1 cellular context compared by ENCODE assay signal in the genomic region with DNA sequence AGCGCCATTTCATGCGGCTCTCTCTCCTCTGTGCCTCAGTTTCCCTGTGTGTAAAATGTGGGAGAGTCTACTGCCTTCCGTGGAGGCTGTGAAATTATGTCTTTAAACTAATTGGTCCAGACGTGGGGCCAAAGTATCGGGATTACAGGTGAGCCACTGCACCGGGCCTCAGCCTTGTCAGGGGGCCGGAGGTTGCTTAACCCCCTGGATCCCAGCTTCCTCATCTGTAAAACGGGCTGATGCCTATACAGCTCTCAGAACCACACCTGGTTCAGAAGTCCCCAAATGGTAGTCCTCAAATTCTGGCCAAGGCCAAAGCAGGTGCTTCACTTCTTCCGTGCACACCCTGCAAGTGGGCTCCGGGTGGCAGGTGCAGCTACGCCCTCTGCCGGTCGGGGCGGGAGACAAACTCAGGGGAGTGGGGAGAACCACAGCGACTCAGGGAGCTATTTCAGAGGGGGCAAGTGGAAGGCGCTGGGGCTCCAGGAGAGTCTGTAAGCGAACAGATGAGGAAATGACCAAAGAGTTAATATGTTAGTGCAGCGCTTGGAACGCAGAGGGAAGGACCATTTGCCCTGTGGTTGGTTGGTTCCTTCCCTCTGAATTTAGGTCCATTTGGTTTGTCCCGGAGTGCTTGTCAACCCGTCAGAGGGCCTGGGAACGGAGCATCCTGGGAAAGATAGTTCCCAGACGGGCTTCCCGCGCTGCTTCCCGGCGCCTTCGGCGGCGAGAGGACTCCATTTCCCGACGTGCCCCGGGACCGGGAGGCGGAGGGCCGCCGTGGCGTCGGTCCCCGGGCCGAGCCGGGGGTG.
A peak's percentile ranks its signal among the peaks of the same experiment; 100 is the strongest.
TF ChIP-seq lines count a peak whose summit lies in the region.

A gene (plus strand): TSS at position 812 of the 812 bp plus-strand sequence. CDS start 135 bp downstream, outside the sequence.

TF ChIP-seq in GM12878, 131 proteins besides CTCF, POLR2A, EP300 and RAD21 (continued from another document and continues in another):
- TF ChIP-seq, protein P1, sequence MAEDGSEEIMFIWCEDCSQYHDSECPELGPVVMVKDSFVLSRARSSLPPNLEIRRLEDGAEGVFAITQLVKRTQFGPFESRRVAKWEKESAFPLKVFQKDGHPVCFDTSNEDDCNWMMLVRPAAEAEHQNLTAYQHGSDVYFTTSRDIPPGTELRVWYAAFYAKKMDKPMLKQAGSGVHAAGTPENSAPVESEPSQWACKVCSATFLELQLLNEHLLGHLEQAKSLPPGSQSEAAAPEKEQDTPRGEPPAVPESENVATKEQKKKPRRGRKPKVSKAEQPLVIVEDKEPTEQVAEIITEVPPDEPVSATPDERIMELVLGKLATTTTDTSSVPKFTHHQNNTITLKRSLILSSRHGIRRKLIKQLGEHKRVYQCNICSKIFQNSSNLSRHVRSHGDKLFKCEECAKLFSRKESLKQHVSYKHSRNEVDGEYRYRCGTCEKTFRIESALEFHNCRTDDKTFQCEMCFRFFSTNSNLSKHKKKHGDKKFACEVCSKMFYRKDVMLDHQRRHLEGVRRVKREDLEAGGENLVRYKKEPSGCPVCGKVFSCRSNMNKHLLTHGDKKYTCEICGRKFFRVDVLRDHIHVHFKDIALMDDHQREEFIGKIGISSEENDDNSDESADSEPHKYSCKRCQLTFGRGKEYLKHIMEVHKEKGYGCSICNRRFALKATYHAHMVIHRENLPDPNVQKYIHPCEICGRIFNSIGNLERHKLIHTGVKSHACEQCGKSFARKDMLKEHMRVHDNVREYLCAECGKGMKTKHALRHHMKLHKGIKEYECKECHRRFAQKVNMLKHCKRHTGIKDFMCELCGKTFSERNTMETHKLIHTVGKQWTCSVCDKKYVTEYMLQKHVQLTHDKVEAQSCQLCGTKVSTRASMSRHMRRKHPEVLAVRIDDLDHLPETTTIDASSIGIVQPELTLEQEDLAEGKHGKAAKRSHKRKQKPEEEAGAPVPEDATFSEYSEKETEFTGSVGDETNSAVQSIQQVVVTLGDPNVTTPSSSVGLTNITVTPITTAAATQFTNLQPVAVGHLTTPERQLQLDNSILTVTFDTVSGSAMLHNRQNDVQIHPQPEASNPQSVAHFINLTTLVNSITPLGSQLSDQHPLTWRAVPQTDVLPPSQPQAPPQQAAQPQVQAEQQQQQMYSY (CRISPR knock-in tag; IDR thresholded peaks at IDR 0.05), result no peak
- peak; percentile 96 to 97 for TF ChIP-seq BHLHE40 (IDR thresholded peaks at IDR 0.05; ENCODE audit: borderline replicate concordance in 1 of 2, low read depth in 2 of 2, low read length in 1 of 2)
- peak; percentile 99 for TF ChIP-seq FOXM1 (IDR thresholded peaks at IDR 0.05; ENCODE audit: low read depth, low read length)
- TF ChIP-seq, protein P2, sequence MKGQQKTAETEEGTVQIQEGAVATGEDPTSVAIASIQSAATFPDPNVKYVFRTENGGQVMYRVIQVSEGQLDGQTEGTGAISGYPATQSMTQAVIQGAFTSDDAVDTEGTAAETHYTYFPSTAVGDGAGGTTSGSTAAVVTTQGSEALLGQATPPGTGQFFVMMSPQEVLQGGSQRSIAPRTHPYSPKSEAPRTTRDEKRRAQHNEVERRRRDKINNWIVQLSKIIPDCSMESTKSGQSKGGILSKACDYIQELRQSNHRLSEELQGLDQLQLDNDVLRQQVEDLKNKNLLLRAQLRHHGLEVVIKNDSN (IDR thresholded peaks at IDR 0.05; ENCODE audit: borderline replicate concordance, extremely low read length, insufficient read depth, low read depth, low read length), result no peak
- TF ChIP-seq MTA3 (IDR thresholded peaks at IDR 0.05; ENCODE audit: borderline replicate concordance, low read length), result no peak
- TF ChIP-seq SRF (IDR thresholded peaks at IDR 0.05; ENCODE audit: low read depth in 2 of 2, low read length in 2 of 2), result no peak
- TF ChIP-seq, protein P3, sequence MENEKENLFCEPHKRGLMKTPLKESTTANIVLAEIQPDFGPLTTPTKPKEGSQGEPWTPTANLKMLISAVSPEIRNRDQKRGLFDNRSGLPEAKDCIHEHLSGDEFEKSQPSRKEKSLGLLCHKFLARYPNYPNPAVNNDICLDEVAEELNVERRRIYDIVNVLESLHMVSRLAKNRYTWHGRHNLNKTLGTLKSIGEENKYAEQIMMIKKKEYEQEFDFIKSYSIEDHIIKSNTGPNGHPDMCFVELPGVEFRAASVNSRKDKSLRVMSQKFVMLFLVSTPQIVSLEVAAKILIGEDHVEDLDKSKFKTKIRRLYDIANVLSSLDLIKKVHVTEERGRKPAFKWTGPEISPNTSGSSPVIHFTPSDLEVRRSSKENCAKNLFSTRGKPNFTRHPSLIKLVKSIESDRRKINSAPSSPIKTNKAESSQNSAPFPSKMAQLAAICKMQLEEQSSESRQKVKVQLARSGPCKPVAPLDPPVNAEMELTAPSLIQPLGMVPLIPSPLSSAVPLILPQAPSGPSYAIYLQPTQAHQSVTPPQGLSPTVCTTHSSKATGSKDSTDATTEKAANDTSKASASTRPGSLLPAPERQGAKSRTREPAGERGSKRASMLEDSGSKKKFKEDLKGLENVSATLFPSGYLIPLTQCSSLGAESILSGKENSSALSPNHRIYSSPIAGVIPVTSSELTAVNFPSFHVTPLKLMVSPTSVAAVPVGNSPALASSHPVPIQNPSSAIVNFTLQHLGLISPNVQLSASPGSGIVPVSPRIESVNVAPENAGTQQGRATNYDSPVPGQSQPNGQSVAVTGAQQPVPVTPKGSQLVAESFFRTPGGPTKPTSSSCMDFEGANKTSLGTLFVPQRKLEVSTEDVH (IDR thresholded peaks at IDR 0.05; ENCODE audit: low read depth, partially characterized antibody), result no peak
- TF ChIP-seq, protein P4, sequence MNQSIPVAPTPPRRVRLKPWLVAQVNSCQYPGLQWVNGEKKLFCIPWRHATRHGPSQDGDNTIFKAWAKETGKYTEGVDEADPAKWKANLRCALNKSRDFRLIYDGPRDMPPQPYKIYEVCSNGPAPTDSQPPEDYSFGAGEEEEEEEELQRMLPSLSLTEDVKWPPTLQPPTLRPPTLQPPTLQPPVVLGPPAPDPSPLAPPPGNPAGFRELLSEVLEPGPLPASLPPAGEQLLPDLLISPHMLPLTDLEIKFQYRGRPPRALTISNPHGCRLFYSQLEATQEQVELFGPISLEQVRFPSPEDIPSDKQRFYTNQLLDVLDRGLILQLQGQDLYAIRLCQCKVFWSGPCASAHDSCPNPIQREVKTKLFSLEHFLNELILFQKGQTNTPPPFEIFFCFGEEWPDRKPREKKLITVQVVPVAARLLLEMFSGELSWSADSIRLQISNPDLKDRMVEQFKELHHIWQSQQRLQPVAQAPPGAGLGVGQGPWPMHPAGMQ (IDR thresholded peaks at IDR 0.05; ENCODE audit: borderline replicate concordance), result no peak
- TF ChIP-seq, protein P5, sequence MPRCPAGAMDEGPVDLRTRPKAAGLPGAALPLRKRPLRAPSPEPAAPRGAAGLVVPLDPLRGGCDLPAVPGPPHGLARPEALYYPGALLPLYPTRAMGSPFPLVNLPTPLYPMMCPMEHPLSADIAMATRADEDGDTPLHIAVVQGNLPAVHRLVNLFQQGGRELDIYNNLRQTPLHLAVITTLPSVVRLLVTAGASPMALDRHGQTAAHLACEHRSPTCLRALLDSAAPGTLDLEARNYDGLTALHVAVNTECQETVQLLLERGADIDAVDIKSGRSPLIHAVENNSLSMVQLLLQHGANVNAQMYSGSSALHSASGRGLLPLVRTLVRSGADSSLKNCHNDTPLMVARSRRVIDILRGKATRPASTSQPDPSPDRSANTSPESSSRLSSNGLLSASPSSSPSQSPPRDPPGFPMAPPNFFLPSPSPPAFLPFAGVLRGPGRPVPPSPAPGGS (IDR thresholded peaks at IDR 0.05; ENCODE audit: borderline replicate concordance, insufficient read depth, low read depth, low read length, poor library complexity, severe bottlenecking), result no peak
- TF ChIP-seq IRF4 (IDR thresholded peaks at IDR 0.05; ENCODE audit: low read depth, low read length), result no peak
- no peak for TF ChIP-seq BRCA1 (IDR thresholded peaks at IDR 0.05; ENCODE audit: low read depth, low read length)
- TF ChIP-seq, protein P6, sequence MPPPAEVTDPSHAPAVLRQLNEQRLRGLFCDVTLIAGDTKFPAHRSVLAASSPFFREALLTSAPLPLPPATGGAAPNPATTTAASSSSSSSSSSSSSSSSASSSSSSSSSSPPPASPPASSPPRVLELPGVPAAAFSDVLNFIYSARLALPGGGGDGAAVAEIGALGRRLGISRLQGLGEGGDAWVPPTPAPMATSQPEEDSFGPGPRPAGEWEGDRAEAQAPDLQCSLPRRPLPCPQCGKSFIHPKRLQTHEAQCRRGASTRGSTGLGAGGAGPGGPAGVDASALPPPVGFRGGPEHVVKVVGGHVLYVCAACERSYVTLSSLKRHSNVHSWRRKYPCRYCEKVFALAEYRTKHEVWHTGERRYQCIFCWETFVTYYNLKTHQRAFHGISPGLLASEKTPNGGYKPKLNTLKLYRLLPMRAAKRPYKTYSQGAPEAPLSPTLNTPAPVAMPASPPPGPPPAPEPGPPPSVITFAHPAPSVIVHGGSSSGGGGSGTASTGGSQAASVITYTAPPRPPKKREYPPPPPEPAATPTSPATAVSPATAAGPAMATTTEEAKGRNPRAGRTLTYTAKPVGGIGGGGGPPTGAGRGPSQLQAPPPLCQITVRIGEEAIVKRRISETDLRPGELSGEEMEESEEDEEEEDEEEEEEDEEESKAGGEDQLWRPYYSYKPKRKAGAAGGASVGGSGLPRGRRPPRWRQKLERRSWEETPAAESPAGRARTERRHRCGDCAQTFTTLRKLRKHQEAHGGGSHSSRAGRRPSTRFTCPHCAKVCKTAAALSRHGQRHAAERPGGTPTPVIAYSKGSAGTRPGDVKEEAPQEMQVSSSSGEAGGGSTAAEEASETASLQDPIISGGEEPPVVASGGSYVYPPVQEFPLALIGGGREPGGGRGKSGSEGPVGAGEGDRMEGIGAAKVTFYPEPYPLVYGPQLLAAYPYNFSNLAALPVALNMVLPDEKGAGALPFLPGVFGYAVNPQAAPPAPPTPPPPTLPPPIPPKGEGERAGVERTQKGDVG (CRISPR knock-in tag; IDR thresholded peaks at IDR 0.05), result no peak
- no peak for TF ChIP-seq MXI1 (IDR thresholded peaks at IDR 0.05; ENCODE audit: low read depth, low read length)
- TF ChIP-seq FOS (IDR thresholded peaks at IDR 0.05; ENCODE audit: borderline replicate concordance, extremely low read depth, insufficient read length), result no peak
- peak; percentile 93 for TF ChIP-seq SMARCA5 (IDR thresholded peaks at IDR 0.05)
- TF ChIP-seq, protein P7, sequence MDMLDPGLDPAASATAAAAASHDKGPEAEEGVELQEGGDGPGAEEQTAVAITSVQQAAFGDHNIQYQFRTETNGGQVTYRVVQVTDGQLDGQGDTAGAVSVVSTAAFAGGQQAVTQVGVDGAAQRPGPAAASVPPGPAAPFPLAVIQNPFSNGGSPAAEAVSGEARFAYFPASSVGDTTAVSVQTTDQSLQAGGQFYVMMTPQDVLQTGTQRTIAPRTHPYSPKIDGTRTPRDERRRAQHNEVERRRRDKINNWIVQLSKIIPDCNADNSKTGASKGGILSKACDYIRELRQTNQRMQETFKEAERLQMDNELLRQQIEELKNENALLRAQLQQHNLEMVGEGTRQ (IDR thresholded peaks at IDR 0.05; ENCODE audit: borderline replicate concordance, low read depth, low read length), result no peak
- TF ChIP-seq NFIC (IDR thresholded peaks at IDR 0.05; ENCODE audit: low read depth, low read length), result no peak
- TF ChIP-seq ASH2L (IDR thresholded peaks at IDR 0.05; ENCODE audit: borderline replicate concordance, low read depth), result 0 out of 2 replicates have a peak, but pooled peaks have one; percentile 12
- TF ChIP-seq, protein P8, sequence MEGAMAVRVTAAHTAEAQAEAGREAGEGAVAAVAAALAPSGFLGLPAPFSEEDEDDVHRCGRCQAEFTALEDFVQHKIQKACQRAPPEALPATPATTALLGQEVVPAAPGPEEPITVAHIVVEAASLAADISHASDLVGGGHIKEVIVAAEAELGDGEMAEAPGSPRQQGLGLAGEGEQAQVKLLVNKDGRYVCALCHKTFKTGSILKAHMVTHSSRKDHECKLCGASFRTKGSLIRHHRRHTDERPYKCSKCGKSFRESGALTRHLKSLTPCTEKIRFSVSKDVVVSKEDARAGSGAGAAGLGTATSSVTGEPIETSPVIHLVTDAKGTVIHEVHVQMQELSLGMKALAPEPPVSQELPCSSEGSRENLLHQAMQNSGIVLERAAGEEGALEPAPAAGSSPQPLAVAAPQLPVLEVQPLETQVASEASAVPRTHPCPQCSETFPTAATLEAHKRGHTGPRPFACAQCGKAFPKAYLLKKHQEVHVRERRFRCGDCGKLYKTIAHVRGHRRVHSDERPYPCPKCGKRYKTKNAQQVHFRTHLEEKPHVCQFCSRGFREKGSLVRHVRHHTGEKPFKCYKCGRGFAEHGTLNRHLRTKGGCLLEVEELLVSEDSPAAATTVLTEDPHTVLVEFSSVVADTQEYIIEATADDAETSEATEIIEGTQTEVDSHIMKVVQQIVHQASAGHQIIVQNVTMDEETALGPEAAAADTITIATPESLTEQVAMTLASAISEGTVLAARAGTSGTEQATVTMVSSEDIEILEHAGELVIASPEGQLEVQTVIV (IDR thresholded peaks at IDR 0.05; ENCODE audit: borderline replicate concordance, partially characterized antibody), result peak; percentile 52
- peak; percentile 65; the same call in 1 of the 2 replicates for TF ChIP-seq TBL1XR1 (IDR thresholded peaks at IDR 0.05; ENCODE audit: low read depth, low read length)
- TF ChIP-seq, protein P9, sequence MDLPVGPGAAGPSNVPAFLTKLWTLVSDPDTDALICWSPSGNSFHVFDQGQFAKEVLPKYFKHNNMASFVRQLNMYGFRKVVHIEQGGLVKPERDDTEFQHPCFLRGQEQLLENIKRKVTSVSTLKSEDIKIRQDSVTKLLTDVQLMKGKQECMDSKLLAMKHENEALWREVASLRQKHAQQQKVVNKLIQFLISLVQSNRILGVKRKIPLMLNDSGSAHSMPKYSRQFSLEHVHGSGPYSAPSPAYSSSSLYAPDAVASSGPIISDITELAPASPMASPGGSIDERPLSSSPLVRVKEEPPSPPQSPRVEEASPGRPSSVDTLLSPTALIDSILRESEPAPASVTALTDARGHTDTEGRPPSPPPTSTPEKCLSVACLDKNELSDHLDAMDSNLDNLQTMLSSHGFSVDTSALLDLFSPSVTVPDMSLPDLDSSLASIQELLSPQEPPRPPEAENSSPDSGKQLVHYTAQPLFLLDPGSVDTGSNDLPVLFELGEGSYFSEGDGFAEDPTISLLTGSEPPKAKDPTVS (IDR thresholded peaks at IDR 0.05; ENCODE audit: low read depth, low read length), result no peak
- no peak for TF ChIP-seq NFYA (IDR thresholded peaks at IDR 0.05; ENCODE audit: borderline replicate concordance, low read depth, low read length)
- TF ChIP-seq HCFC1 (IDR thresholded peaks at IDR 0.05; ENCODE audit: low read length), result peak; percentile 96
- TF ChIP-seq ZNF207 (IDR thresholded peaks at IDR 0.05; ENCODE audit: borderline replicate concordance), result peak; percentile 95; the same call in 1 of the 2 replicates
- TF ChIP-seq CREM (IDR thresholded peaks at IDR 0.05; ENCODE audit: low read depth), result peak; percentile 64; the same call in 1 of the 2 replicates
- no peak for TF ChIP-seq LARP7 (IDR thresholded peaks at IDR 0.05)
- TF ChIP-seq NFXL1 (IDR thresholded peaks at IDR 0.05; ENCODE audit: borderline replicate concordance), result no peak
- peak; percentile 95 for TF ChIP-seq NBN (IDR thresholded peaks at IDR 0.05)
- TF ChIP-seq SMAD5 (IDR thresholded peaks at IDR 0.05; ENCODE audit: low read depth), result 0 out of 2 replicates have a peak, but pooled peaks have one; percentile 8
- TF ChIP-seq RELA (IDR thresholded peaks at IDR 0.05; ENCODE audit: borderline replicate concordance, partially characterized antibody), result peak; percentile 22
- no peak for TF ChIP-seq RFX5 (IDR thresholded peaks at IDR 0.05; ENCODE audit: low read depth, low read length)
- TF ChIP-seq, protein P10, sequence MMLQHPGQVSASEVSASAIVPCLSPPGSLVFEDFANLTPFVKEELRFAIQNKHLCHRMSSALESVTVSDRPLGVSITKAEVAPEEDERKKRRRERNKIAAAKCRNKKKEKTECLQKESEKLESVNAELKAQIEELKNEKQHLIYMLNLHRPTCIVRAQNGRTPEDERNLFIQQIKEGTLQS (IDR thresholded peaks at IDR 0.05; ENCODE audit: borderline replicate concordance, extremely low read depth, low read depth, low read length), result no peak
- no peak for TF ChIP-seq GABPA (IDR thresholded peaks at IDR 0.05; ENCODE audit: low read depth)
- TF ChIP-seq MEF2A (IDR thresholded peaks at IDR 0.05; ENCODE audit: insufficient read depth, low read depth, low read length), result no peak
- TF ChIP-seq SUZ12 (IDR thresholded peaks at IDR 0.05; ENCODE audit: unreplicated experiment), result no peak
- TF ChIP-seq STAT3 (IDR thresholded peaks at IDR 0.05; ENCODE audit: low read depth, low read length), result no peak
